2 cellular contexts compared by ENCODE assay signal in the genomic region with DNA sequence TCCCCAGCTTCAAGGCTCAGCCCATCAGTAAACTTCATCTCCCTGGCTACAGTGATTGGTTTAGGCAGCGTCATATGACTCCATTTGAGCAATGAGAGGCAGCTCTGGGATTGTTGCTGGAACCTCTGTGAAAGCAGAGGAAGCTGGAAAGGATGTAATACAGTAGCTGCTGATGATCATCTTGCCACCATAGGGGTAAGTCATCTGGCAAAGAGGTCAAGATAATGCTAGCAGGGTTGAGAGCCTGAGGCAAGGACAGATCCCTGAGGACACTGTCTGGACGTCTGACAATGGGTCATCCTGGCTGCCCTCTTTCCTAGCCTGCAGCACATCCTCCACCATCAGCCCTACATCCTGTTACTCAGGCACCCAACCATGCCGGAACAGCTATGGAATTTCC.
A peak's percentile ranks its signal among the peaks of the same experiment; 100 is the strongest.
TF ChIP-seq lines count a peak whose summit lies in the region.

No MANE protein-coding gene starts in this region.

TF ChIP-seq in SK-N-SH, 30 proteins besides CTCF, POLR2A, EP300 and RAD21:
- TF ChIP-seq, protein P1, sequence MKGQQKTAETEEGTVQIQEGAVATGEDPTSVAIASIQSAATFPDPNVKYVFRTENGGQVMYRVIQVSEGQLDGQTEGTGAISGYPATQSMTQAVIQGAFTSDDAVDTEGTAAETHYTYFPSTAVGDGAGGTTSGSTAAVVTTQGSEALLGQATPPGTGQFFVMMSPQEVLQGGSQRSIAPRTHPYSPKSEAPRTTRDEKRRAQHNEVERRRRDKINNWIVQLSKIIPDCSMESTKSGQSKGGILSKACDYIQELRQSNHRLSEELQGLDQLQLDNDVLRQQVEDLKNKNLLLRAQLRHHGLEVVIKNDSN (IDR thresholded peaks at IDR 0.05; ENCODE audit: borderline replicate concordance, low read depth) = peak; percentile 54; the same call in 1 of the 2 replicates
- TF ChIP-seq, protein P2, sequence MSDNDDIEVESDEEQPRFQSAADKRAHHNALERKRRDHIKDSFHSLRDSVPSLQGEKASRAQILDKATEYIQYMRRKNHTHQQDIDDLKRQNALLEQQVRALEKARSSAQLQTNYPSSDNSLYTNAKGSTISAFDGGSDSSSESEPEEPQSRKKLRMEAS (IDR thresholded peaks at IDR 0.05; ENCODE audit: low read depth) = no peak
- TF ChIP-seq, protein P3, sequence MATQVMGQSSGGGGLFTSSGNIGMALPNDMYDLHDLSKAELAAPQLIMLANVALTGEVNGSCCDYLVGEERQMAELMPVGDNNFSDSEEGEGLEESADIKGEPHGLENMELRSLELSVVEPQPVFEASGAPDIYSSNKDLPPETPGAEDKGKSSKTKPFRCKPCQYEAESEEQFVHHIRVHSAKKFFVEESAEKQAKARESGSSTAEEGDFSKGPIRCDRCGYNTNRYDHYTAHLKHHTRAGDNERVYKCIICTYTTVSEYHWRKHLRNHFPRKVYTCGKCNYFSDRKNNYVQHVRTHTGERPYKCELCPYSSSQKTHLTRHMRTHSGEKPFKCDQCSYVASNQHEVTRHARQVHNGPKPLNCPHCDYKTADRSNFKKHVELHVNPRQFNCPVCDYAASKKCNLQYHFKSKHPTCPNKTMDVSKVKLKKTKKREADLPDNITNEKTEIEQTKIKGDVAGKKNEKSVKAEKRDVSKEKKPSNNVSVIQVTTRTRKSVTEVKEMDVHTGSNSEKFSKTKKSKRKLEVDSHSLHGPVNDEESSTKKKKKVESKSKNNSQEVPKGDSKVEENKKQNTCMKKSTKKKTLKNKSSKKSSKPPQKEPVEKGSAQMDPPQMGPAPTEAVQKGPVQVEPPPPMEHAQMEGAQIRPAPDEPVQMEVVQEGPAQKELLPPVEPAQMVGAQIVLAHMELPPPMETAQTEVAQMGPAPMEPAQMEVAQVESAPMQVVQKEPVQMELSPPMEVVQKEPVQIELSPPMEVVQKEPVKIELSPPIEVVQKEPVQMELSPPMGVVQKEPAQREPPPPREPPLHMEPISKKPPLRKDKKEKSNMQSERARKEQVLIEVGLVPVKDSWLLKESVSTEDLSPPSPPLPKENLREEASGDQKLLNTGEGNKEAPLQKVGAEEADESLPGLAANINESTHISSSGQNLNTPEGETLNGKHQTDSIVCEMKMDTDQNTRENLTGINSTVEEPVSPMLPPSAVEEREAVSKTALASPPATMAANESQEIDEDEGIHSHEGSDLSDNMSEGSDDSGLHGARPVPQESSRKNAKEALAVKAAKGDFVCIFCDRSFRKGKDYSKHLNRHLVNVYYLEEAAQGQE (IDR thresholded peaks at IDR 0.05; ENCODE audit: low read depth, low read length) = no peak
- TF ChIP-seq, protein P4, sequence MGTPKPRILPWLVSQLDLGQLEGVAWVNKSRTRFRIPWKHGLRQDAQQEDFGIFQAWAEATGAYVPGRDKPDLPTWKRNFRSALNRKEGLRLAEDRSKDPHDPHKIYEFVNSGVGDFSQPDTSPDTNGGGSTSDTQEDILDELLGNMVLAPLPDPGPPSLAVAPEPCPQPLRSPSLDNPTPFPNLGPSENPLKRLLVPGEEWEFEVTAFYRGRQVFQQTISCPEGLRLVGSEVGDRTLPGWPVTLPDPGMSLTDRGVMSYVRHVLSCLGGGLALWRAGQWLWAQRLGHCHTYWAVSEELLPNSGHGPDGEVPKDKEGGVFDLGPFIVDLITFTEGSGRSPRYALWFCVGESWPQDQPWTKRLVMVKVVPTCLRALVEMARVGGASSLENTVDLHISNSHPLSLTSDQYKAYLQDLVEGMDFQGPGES (IDR thresholded peaks at IDR 0.05; ENCODE audit: low read depth, low read length) = no peak
- TF ChIP-seq NRF1 (IDR thresholded peaks at IDR 0.05; ENCODE audit: low read depth, low read length) (no peak), NFIC (IDR thresholded peaks at IDR 0.05; ENCODE audit: borderline replicate concordance) (no peak)

TF ChIP-seq in SK-N-SH treated with all-trans-retinoic acid at 6 μM for 48 hours, 23 proteins besides CTCF, POLR2A, EP300 and RAD21 (continued from another document):
- TF ChIP-seq, protein P5, sequence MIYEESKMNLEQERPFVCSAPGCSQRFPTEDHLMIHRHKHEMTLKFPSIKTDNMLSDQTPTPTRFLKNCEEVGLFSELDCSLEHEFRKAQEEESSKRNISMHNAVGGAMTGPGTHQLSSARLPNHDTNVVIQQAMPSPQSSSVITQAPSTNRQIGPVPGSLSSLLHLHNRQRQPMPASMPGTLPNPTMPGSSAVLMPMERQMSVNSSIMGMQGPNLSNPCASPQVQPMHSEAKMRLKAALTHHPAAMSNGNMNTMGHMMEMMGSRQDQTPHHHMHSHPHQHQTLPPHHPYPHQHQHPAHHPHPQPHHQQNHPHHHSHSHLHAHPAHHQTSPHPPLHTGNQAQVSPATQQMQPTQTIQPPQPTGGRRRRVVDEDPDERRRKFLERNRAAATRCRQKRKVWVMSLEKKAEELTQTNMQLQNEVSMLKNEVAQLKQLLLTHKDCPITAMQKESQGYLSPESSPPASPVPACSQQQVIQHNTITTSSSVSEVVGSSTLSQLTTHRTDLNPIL (CRISPR knock-in tag; IDR thresholded peaks at IDR 0.05; ENCODE audit: low read depth) = no peak
- TF ChIP-seq, protein P6, sequence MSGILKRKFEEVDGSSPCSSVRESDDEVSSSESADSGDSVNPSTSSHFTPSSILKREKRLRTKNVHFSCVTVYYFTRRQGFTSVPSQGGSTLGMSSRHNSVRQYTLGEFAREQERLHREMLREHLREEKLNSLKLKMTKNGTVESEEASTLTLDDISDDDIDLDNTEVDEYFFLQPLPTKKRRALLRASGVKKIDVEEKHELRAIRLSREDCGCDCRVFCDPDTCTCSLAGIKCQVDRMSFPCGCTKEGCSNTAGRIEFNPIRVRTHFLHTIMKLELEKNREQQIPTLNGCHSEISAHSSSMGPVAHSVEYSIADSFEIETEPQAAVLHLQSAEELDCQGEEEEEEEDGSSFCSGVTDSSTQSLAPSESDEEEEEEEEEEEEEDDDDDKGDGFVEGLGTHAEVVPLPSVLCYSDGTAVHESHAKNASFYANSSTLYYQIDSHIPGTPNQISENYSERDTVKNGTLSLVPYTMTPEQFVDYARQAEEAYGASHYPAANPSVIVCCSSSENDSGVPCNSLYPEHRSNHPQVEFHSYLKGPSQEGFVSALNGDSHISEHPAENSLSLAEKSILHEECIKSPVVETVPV (CRISPR knock-in tag; IDR thresholded peaks at IDR 0.05) = no peak
- TF ChIP-seq ZNF565 (CRISPR knock-in tag; conservative IDR thresholded peaks at IDR 0.05; ENCODE audit: low read depth) (no peak), SNAI2 (CRISPR knock-in tag; IDR thresholded peaks at IDR 0.05) (no peak), TOX (CRISPR knock-in tag; IDR thresholded peaks at IDR 0.05; ENCODE audit: borderline replicate concordance) (no peak), ISL1 (CRISPR knock-in tag; IDR thresholded peaks at IDR 0.05) (no peak), ZFP30 (CRISPR knock-in tag; IDR thresholded peaks at IDR 0.05) (no peak), PPARA (CRISPR knock-in tag; IDR thresholded peaks at IDR 0.05; ENCODE audit: borderline replicate concordance) (no peak), TCF4 (CRISPR knock-in tag; IDR thresholded peaks at IDR 0.05; ENCODE audit: borderline replicate concordance) (no peak), ESRRG (CRISPR knock-in tag; IDR thresholded peaks at IDR 0.05) (no peak), GLIS3 (CRISPR knock-in tag; IDR thresholded peaks at IDR 0.05) (no peak), BACH2 (CRISPR knock-in tag; IDR thresholded peaks at IDR 0.05; ENCODE audit: borderline replicate concordance) (no peak), RARB (CRISPR knock-in tag; IDR thresholded peaks at IDR 0.05) (no peak), OSR1 (CRISPR knock-in tag; IDR thresholded peaks at IDR 0.05) (no peak)
- TF ChIP-seq, protein P7, sequence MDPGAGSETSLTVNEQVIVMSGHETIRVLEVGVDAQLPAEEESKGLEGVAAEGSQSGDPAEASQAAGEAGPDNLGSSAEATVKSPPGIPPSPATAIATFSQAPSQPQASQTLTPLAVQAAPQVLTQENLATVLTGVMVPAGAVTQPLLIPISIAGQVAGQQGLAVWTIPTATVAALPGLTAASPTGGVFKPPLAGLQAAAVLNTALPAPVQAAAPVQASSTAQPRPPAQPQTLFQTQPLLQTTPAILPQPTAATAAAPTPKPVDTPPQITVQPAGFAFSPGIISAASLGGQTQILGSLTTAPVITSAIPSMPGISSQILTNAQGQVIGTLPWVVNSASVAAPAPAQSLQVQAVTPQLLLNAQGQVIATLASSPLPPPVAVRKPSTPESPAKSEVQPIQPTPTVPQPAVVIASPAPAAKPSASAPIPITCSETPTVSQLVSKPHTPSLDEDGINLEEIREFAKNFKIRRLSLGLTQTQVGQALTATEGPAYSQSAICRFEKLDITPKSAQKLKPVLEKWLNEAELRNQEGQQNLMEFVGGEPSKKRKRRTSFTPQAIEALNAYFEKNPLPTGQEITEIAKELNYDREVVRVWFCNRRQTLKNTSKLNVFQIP (CRISPR knock-in tag; IDR thresholded peaks at IDR 0.05; ENCODE audit: borderline replicate concordance, low read depth) = no peak
- TF ChIP-seq, protein P8, sequence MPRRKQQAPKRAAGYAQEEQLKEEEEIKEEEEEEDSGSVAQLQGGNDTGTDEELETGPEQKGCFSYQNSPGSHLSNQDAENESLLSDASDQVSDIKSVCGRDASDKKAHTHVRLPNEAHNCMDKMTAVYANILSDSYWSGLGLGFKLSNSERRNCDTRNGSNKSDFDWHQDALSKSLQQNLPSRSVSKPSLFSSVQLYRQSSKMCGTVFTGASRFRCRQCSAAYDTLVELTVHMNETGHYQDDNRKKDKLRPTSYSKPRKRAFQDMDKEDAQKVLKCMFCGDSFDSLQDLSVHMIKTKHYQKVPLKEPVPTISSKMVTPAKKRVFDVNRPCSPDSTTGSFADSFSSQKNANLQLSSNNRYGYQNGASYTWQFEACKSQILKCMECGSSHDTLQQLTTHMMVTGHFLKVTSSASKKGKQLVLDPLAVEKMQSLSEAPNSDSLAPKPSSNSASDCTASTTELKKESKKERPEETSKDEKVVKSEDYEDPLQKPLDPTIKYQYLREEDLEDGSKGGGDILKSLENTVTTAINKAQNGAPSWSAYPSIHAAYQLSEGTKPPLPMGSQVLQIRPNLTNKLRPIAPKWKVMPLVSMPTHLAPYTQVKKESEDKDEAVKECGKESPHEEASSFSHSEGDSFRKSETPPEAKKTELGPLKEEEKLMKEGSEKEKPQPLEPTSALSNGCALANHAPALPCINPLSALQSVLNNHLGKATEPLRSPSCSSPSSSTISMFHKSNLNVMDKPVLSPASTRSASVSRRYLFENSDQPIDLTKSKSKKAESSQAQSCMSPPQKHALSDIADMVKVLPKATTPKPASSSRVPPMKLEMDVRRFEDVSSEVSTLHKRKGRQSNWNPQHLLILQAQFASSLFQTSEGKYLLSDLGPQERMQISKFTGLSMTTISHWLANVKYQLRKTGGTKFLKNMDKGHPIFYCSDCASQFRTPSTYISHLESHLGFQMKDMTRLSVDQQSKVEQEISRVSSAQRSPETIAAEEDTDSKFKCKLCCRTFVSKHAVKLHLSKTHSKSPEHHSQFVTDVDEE (CRISPR knock-in tag; IDR thresholded peaks at IDR 0.05) = no peak
TF ChIP-seq in SK-N-SH treated with all-trans-retinoic acid at 6 μM for 48 hours: peak in this region for 0.
